In the genomic region with DNA sequence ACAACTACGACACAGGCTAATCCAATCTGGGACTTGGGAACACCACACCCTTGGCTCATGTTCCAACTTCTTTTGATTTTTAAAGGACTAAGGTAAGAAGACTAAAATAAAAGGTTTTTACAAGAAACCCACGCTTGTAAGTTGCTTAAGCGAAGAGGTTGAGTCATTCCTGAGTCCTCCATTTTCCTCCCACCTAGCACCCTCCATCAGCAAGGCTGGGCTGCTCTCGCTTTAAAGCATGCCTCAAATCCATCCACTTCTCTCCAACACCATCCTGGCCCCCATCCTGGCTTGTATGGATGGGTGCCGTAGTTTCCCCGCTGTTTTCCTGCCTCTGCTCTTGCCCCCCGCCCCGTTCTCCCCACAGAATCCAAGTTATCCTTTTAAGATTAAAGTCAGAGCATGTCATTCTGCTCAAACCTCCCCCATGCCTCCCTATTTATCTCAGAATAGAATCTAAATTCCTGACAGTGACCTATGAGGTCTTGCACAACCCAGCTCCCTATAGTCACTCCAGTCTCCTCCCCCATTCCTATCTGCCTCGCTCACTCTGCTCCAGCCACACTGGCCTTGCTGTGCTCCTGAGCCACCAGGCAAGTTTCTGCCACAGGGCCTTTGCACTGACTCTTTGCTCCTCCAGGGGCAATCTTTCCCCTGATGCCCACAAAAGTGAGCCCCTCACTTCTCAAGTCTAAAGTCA, we compare ENCODE assay signal across 1 cellular context.
TF ChIP-seq lines count a peak whose summit lies in the region.

No MANE protein-coding gene starts in this region.

TF ChIP-seq in HEK293, 187 proteins besides CTCF, POLR2A, EP300 and RAD21 (continued from another document):
- TF ChIP-seq, protein P1, sequence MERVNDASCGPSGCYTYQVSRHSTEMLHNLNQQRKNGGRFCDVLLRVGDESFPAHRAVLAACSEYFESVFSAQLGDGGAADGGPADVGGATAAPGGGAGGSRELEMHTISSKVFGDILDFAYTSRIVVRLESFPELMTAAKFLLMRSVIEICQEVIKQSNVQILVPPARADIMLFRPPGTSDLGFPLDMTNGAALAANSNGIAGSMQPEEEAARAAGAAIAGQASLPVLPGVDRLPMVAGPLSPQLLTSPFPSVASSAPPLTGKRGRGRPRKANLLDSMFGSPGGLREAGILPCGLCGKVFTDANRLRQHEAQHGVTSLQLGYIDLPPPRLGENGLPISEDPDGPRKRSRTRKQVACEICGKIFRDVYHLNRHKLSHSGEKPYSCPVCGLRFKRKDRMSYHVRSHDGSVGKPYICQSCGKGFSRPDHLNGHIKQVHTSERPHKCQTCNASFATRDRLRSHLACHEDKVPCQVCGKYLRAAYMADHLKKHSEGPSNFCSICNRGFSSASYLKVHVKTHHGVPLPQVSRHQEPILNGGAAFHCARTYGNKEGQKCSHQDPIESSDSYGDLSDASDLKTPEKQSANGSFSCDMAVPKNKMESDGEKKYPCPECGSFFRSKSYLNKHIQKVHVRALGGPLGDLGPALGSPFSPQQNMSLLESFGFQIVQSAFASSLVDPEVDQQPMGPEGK (tag by site-specific recombination; IDR thresholded peaks at IDR 0.05): 0 out of 2 replicates have a peak, but pooled peaks have one; percentile 35
- TF ChIP-seq ZNF341 (tag by site-specific recombination; IDR thresholded peaks at IDR 0.05; ENCODE audit: low read depth) (no peak), WT1 (tag by site-specific recombination; IDR thresholded peaks at IDR 0.05) (peak; percentile 15; the same call in 1 of the 2 replicates), ZBTB21 (tag by site-specific recombination; IDR thresholded peaks at IDR 0.05) (no peak), ZNF146 (tag by site-specific recombination; IDR thresholded peaks at IDR 0.05) (no peak), ZNF155 (tag by site-specific recombination; IDR thresholded peaks at IDR 0.05) (no peak)
